In genomic region chr9:93238953-93239352, GRCh38 we compare ENCODE assay signal across 26 cellular contexts. TPM values are rescaled to one million over a fixed set of nuclear protein-coding genes. Genes with fewer than 3 reads are reported as not detected.
DNase-seq lines count a peak whose midpoint lies in the region; ATAC-seq, FAIRE-seq and TF ChIP-seq lines count a peak whose summit lies in the region.
"Had no signal": no experiment of that assay in that cellular context is flagged by ENCODE, and none has a peak within 500 bp of the region (broad histone marks: within the 10 kb centered on the region; RNA-seq: fewer than 3 reads in every experiment).

No MANE protein-coding gene starts in this region.

- intact Hi-C loops in Right ventricle myocardium inferior (cut with DNase I) (no loop called here), cardiac septum (cut with DNase I) (no loop called here), K562 (cut with micrococcal nuclease) (no loop called here)

- no peaks in the 10 kb centered on the region for H3F3A ChIP-seq in DOHH2 (ENCODE audit: control insufficient read depth, insufficient read depth)

- H3K27me3 ChIP-seq in DOHH2 (ENCODE audit: control insufficient read depth, low read length): no peaks in the 10 kb centered on the region
- H3K27me3 ChIP-seq in K562 (ENCODE audit: control insufficient read depth in 2 of 2, insufficient read depth in 2 of 2, low read length in 2 of 2): peaks cover 10 to 74% of the 10 kb centered on the region in 2 experiments; a peak in 4 of 5 replicates

- TF ChIP-seq RAD21 in K562 (CRISPR knock-in tag; conservative IDR thresholded peaks at IDR 0.05 in 1 of 2, IDR thresholded peaks at IDR 0.05 in 1 of 2): no peak

- TF ChIP-seq POLR2A in K562 (conservative IDR thresholded peaks at IDR 0.05): no peak

- POLR2A ChIA-PET in K562 (lab: Yijun Ruan, JAX): no interaction called here

- TF ChIP-seq CTCF in DOHH2 (IDR thresholded peaks at IDR 0.05; ENCODE audit: low read depth, low read length, poor library complexity, severe bottlenecking) (no peak), K562 (IDR thresholded peaks at IDR 0.05 in 2 of 3, conservative IDR thresholded peaks at IDR 0.05 in 1 of 3; ENCODE audit: insufficient read depth in 2 of 3, low read depth in 1 of 3, low read length in 3 of 3) (no peak)

- H3K4me1 ChIP-seq in DOHH2 (ENCODE audit: control insufficient read depth, low read length) (peaks cover 14% of the 10 kb centered on the region), K562 (replicated peaks in 1 of 2; ENCODE audit: control insufficient read depth in 2 of 2, insufficient read depth in 2 of 2, low read length in 2 of 2) (no peaks in the 10 kb centered on the region; a peak in 1 of 5 replicates)
- H3K4me1 ChIP-seq: A549, Caco-2 had no signal

- no peak overlapping the region for H3K27ac Mint-ChIP-seq in central memory CD8-positive, alpha-beta T cell (ENCODE audit: low read depth)
- H3K27ac Mint-ChIP-seq: B cell; CD4-positive, alpha-beta T cell; CD8-positive, alpha-beta T cell had no signal

- no peak overlapping the region for H3K27ac ChIP-seq in DOHH2 (ENCODE audit: low read depth, low read length)
- no peak overlapping the region for H3K27ac ChIP-seq in K562 (ENCODE audit: extremely low read depth, low read depth, low read length)
- H3K27ac ChIP-seq: 22Rv1; A549; BLaER1 treated with 17β-estradiol and CSF1 and Interleukin-3, amounts not matched to agents 10 nM and 100 nM; C4-2B had no signal

- H3K36me3 ChIP-seq in DOHH2 (ENCODE audit: control insufficient read depth, low read length) (no peaks in the 10 kb centered on the region), K562 (ENCODE audit: control insufficient read depth, insufficient read depth, low read length) (no peaks in the 10 kb centered on the region)

- peak; percentile 45 for DNase-seq in Right ventricle myocardium inferior (ENCODE audit: missing footprints)
- DNase-seq in cardiac septum (ENCODE audit: low spot score): no peak
- no peak for DNase-seq in K562 (ENCODE audit: extremely low read depth in 1 of 4, low spot score in 3 of 4)
- DNase-seq in central memory CD8-positive, alpha-beta T cell (ENCODE audit: low spot score in 2 of 2): no peak
- DNase-seq: AML-193; Caco-2; Calu3; CD4-positive, alpha-beta T cell; CD8-positive, alpha-beta T cell; DMS79 treated with DMSO at 0.1 percent for 48 hours; EL; GDM1 had no signal

- H3K9me3 Mint-ChIP-seq in central memory CD8-positive, alpha-beta T cell: peaks cover 12% of the 10 kb centered on the region

- no peaks in the 10 kb centered on the region for H3K9me1 ChIP-seq in K562 (ENCODE audit: control insufficient read depth, insufficient read depth, low read length)

- H3K9me3 ChIP-seq in DOHH2 (ENCODE audit: control insufficient read depth, insufficient read depth, low read length): no peaks in the 10 kb centered on the region
- H3K9me3 ChIP-seq in K562 (replicated peaks; ENCODE audit: control insufficient read depth, insufficient read depth, low read depth, low read length): no peaks in the 10 kb centered on the region
- H3K9me3 ChIP-seq: A549, Caco-2 had no signal

- in situ Hi-C loops in K562 (cut with MboI): no loop called here

- H3K27me3 Mint-ChIP-seq in central memory CD8-positive, alpha-beta T cell: no peaks in the 10 kb centered on the region
- H3K27me3 Mint-ChIP-seq: CD4-positive, alpha-beta T cell had no signal

- peak overlapping the region; percentile 42 for H3K4me3 Mint-ChIP-seq in central memory CD8-positive, alpha-beta T cell
- H3K4me3 Mint-ChIP-seq: B cell; CD4-positive, alpha-beta T cell; CD8-positive, alpha-beta T cell had no signal

- no peak overlapping the region for H3K9ac ChIP-seq in K562 (ENCODE audit: insufficient read depth in 1 of 2, low read depth in 2 of 2, low read length in 2 of 2)
- H3K9ac ChIP-seq: BLaER1 treated with 17β-estradiol and CSF1 and Interleukin-3, amounts not matched to agents 10 nM and 100 nM had no signal

- ATAC-seq in Right ventricle myocardium inferior (no peak), K562 (no peak), HG02610 (IDR thresholded peaks at IDR 0.05; ENCODE audit: unreplicated experiment) (no peak), HG03442 (IDR thresholded peaks at IDR 0.05; ENCODE audit: unreplicated experiment) (no peak), GM21786 (IDR thresholded peaks at IDR 0.05; ENCODE audit: unreplicated experiment) (no peak)
- no peak for ATAC-seq in central memory CD8-positive, alpha-beta T cell (replicated peaks; ENCODE audit: extremely low read depth, poor library complexity, severe bottlenecking)
- ATAC-seq: A549; CD8-positive, alpha-beta T cell; GM12878 had no signal

- peak overlapping the region; percentile 35; the same call in 1 of the 2 replicates for H3K4me3 ChIP-seq in DOHH2 (ENCODE audit: low read length)
- H3K4me3 ChIP-seq in K562: no peak overlapping the region
- H3K4me3 ChIP-seq: A549; BLaER1 treated with 17β-estradiol and CSF1 and Interleukin-3, amounts not matched to agents 10 nM and 100 nM; GM12878 had no signal

- peaks cover 32% of the 10 kb centered on the region for H3K4me1 Mint-ChIP-seq in central memory CD8-positive, alpha-beta T cell
- H3K4me1 Mint-ChIP-seq: B cell had no signal

- H2AFZ ChIP-seq in K562 (ENCODE audit: low read depth, low read length): no peak overlapping the region

- TF ChIP-seq EP300 in K562 (IDR thresholded peaks at IDR 0.05; ENCODE audit: low read length): no peak

- 21% methylated on average over 6 of the region's 7 CpGs for WGBS in K562 (ENCODE audit: insufficient coverage, low coverage, missing lambda C conversion rate)

- H3K4me2 ChIP-seq in DOHH2 (ENCODE audit: low read length) (peak overlapping the region; percentile 35), K562 (ENCODE audit: insufficient read depth, low read length) (no peak overlapping the region)
- H3K4me2 ChIP-seq: A549 had no signal

- H3K9me2 ChIP-seq in DOHH2 (replicated peaks; ENCODE audit: control insufficient read depth, low read length): no peaks in the 10 kb centered on the region

- H3K36me3 Mint-ChIP-seq in central memory CD8-positive, alpha-beta T cell (ENCODE audit: insufficient read depth): peaks cover 5% of the 10 kb centered on the region
- H3K36me3 Mint-ChIP-seq: CD8-positive, alpha-beta T cell had no signal

- no peaks in the 10 kb centered on the region for H3K79me2 ChIP-seq in DOHH2 (ENCODE audit: control insufficient read depth, low read length)
- H3K79me2 ChIP-seq in K562 (ENCODE audit: control insufficient read depth, insufficient read depth, low read length): no peaks in the 10 kb centered on the region

- no peaks in the 10 kb centered on the region for H4K20me1 ChIP-seq in DOHH2 (ENCODE audit: control insufficient read depth, insufficient read depth, low read depth, low read length)
- H4K20me1 ChIP-seq in K562 (replicated peaks; ENCODE audit: control insufficient read depth, insufficient read depth, low read length): 0 out of 2 replicates have a peak, but pooled peaks cover 10% of the 10 kb centered on the region

- CTCF ChIA-PET in K562 (lab: Yijun Ruan, JAX; ENCODE audit: low intra/inter-chr PET ratio): no interaction called here

- no TSS peak for BruUV-seq in K562 (replicated peaks; lab: Mats Ljungman, UMichigan)

- FAIRE-seq in K562 (lab: Jason Lieb, UNC): no peak
- FAIRE-seq: A549, D721Med, GM12878, GM19239 had no signal

TF ChIP-seq in K562, 482 proteins besides CTCF, POLR2A, EP300 and RAD21 (continues in another document):
- TF ChIP-seq RFX1 (IDR thresholded peaks at IDR 0.05): peak; percentile 59
- no peak for TF ChIP-seq ZNF592 (IDR thresholded peaks at IDR 0.05)

RNA-seq across cellular contexts. Expression of gene WNK2, which starts 55.0 kb away (rescaled TPM):
- total RNA-seq in Right ventricle myocardium inferior (200 TPM), cardiac septum (123 TPM), K562 (2014; rRNA removed) (0.64 and 1.9 TPM in 2 replicates), K562 (2014; rRNA removed; fragmentation: Illumina TruSeq; extraction: Trizol) (0.36 and 0.41 TPM in 2 replicates), K562 (2015; rRNA removed; fragmentation: Illumina TruSeq; extraction: Trizol) (0.40 and 0.60 TPM in 2 replicates), K562 (2021) (3.3 TPM in 2 replicates)
- 5.1 and 9.4 TPM in 2 replicates for total RNA-seq in K562 (2011; cell fraction: chromatin; rRNA removed; ENCODE audit: low replicate concordance)
- total RNA-seq in K562 (2011; cell fraction: nucleolus; rRNA removed): 1.5 and 1.6 TPM in 2 replicates
- total RNA-seq in K562 (2011; cell fraction: nucleoplasm; rRNA removed): 4.0 and 4.5 TPM in 2 replicates
- polyA plus RNA-seq in K562 (2011; rRNA removed) (0.28 and 0.45 TPM in 2 replicates), K562 (2014; fragmentation: Illumina TruSeq; extraction: Trizol) (0.73 and 1.7 TPM in 2 replicates), K562 (2014; fragmentation: Nextera tagmentation; extraction: Ambion mirVana) (not detected), K562 (2014; rRNA removed) (1.4 and 1.8 TPM in 2 replicates)
- polyA plus RNA-seq in K562 (2011; cell fraction: cytosol; rRNA removed): 0.15 and 0.75 TPM in 2 replicates
- polyA plus RNA-seq in K562 (2011; cell fraction: nucleus; rRNA removed): 0.73 and 2.4 TPM in 2 replicates
- polyA plus RNA-seq in K562 (2012): 1.9 and 2.2 TPM in 2 replicates
- 0.27 and 0.77 TPM in 2 replicates for polyA minus RNA-seq in K562 (2011; rRNA and poly(A)+ RNA removed)
- polyA minus RNA-seq in K562 (2011; cell fraction: cytosol; rRNA and poly(A)+ RNA removed): 0.67 TPM in 1 of 2 replicates, not detected in the other
- polyA minus RNA-seq in K562 (2011; cell fraction: nucleus; rRNA and poly(A)+ RNA removed): 0.89 and 1.2 TPM in 2 replicates
- total RNA-seq: A172, B cell had no signal
- polyA plus RNA-seq: BJ, GM12878 had no signal

Comparison
In these comparisons a context has a peak if more than half of its experiments do, and no peak if none do; other contexts are left out.
1. RNA of gene WNK2, which starts 55.0 kb away (total RNA-seq): 200 TPM in Right ventricle myocardium inferior (single experiment) and 123 TPM in cardiac septum (single experiment); 0.36 to 9.4 TPM in K562; every median in the first group is over 10 times any median in the second.